8 cellular contexts compared by ENCODE assay signal in genomic region chr10:69328346-69328687, GRCh38. TPM values are rescaled to one million over a fixed set of nuclear protein-coding genes. Genes with fewer than 3 reads are reported as not detected.
DNase-seq lines count a peak whose midpoint lies in the region; ATAC-seq and TF ChIP-seq lines count a peak whose summit lies in the region.

No MANE protein-coding gene starts in this region.

- peaks cover 45% of the 10 kb centered on the region for H3K4me1 Mint-ChIP-seq in type B pancreatic cell (ENCODE audit: unreplicated experiment)

- peaks cover 44 to 47% of the 10 kb centered on the region in 2 experiments for H3K4me1 ChIP-seq in neutrophil (ENCODE audit: control insufficient read depth in 1 of 2, insufficient read depth in 1 of 2, low read depth in 1 of 2, low read length in 1 of 2)

- H3K27me3 ChIP-seq in neutrophil = no peaks in the 10 kb centered on the region

- no peaks in the 10 kb centered on the region for H3K36me3 ChIP-seq in neutrophil

- H3K9me3 ChIP-seq in neutrophil = no peaks in the 10 kb centered on the region

- TF ChIP-seq CTCF in GM12864 (IDR thresholded peaks at IDR 0.05; ENCODE audit: low read depth, low read length, missing control alignments) (no peak), coronary artery (IDR thresholded peaks at IDR 0.05) (no peak), neutrophil (IDR thresholded peaks at IDR 0.05) (no peak), type B pancreatic cell (conservative IDR thresholded peaks at IDR 0.05) (no peak)

- peak; percentile 9 for ATAC-seq in HG03280 (IDR thresholded peaks at IDR 0.05; ENCODE audit: unreplicated experiment)

- no peaks in the 10 kb centered on the region for H3K27me3 Mint-ChIP-seq in type B pancreatic cell

- H3K9me3 Mint-ChIP-seq in type B pancreatic cell = no peaks in the 10 kb centered on the region

- H3K4me3 ChIP-seq in GM12864 (ENCODE audit: low read depth, low read length) (peak overlapping the region; percentile 0; the same call in 1 of the 2 replicates), coronary artery (peak overlapping the region; percentile 65), neutrophil (ENCODE audit: low read depth in 1 of 2, low read length in 1 of 2) (peak overlapping the region in 1 of 2 experiments; percentile 32)

- no peak overlapping the region for H3K4me3 Mint-ChIP-seq in type B pancreatic cell

- H3K27ac ChIP-seq in coronary artery (peak overlapping the region; percentile 86 to 93), neutrophil (peak overlapping the region; percentile 82)

- peaks cover 11% of the 10 kb centered on the region for H3K36me3 Mint-ChIP-seq in type B pancreatic cell

- no peak for DNase-seq in GM12864 (ENCODE audit: low read depth)
- DNase-seq in coronary artery (ENCODE audit: low spot score) = no peak
- no peak for DNase-seq in EL
- DNase-seq in type B pancreatic cell (ENCODE audit: extremely low spot score, unreplicated experiment) = no peak
- DNase-seq in retina = no peak
- DNase-seq in NCI-H1694 (lab: John Stamatoyannopoulos, UW) = no peak

- H3K27ac Mint-ChIP-seq in type B pancreatic cell = no peak overlapping the region

RNA-seq across cellular contexts. Expression of gene HK1, which starts 50.0 kb away (rescaled TPM):
- total RNA-seq in type B pancreatic cell (ENCODE audit: low replicate concordance) = 60.8 and 87.9 TPM in 2 replicates
